Comparison of ENCODE assay signal across 10 cellular contexts in the genomic region with DNA sequence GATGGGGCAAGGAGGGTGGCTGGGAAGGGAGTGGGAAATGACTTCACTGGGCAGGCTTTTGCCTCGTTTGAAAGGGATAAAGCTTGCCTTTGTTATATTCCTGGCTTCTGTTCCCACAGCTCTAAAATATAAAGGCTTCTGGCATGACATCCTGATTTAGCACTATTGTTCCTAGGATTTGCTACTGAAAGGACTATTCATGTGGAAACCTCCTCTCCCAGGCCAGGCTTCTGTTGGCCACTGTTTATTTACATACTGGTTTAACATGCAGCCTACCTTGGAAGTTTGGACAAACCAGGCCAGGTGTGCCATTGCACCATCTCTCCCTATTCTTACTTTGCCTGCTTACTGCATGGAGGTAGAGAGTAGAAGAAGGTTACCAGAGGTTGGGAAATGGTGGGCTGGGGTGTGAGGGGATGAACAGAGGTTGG. TPM values are rescaled to one million over a fixed set of nuclear protein-coding genes. Genes with fewer than 3 reads are reported as not detected.
DNase-seq lines count a peak whose midpoint lies in the region; ATAC-seq, FAIRE-seq and TF ChIP-seq lines count a peak whose summit lies in the region.
"Had no signal": no experiment of that assay in that cellular context is flagged by ENCODE, and none has a peak within 500 bp of the region (broad histone marks: within the 10 kb centered on the region; RNA-seq: fewer than 3 reads in every experiment).

No MANE protein-coding gene starts in this region.

- no peak for TF ChIP-seq POLR2A in vagina (IDR thresholded peaks at IDR 0.05)

- no peak overlapping the region for H3K4me3 ChIP-seq in right atrium auricular region
- no peak overlapping the region for H3K4me3 ChIP-seq in vagina
- H3K4me3 ChIP-seq in kidney (ENCODE audit: low read length in 2 of 2), result no peak overlapping the region

- no peak overlapping the region for H3K4me3 Mint-ChIP-seq in stimulated activated naive CD8-positive, alpha-beta T cell treated with anti-CD3 and anti-CD28 coated beads, Interleukin-15, amount 100 ng/mL, for 72 hours

- no peak overlapping the region for H3K27ac Mint-ChIP-seq in stimulated activated naive CD8-positive, alpha-beta T cell treated with anti-CD3 and anti-CD28 coated beads, Interleukin-15, amount 100 ng/mL, for 72 hours

- no peaks in the 10 kb centered on the region for H3K27me3 ChIP-seq in right atrium auricular region
- no peaks in the 10 kb centered on the region for H3K27me3 ChIP-seq in vagina

- H3K4me1 ChIP-seq in right atrium auricular region (peaks cover 0 to 43% of the 10 kb centered on the region in 2 donors), vagina (peaks cover 33% of the 10 kb centered on the region), kidney (ENCODE audit: control insufficient read depth in 1 of 2, insufficient read depth in 1 of 2, low read depth in 1 of 2, low read length in 2 of 2) (peaks cover 15 to 26% of the 10 kb centered on the region in 2 donors)

- ATAC-seq in Right ventricle myocardium superior (ENCODE audit: poor library complexity), result no peak
- ATAC-seq in stimulated activated naive CD8-positive, alpha-beta T cell treated with anti-CD3 and anti-CD28 coated beads, Interleukin-15, amount 100 ng/mL, for 72 hours, result no peak
- ATAC-seq in GM18909 (IDR thresholded peaks at IDR 0.05; ENCODE audit: poor library complexity, unreplicated experiment), result no peak

- H3K36me3 ChIP-seq in right atrium auricular region (no peaks in the 10 kb centered on the region), vagina (no peaks in the 10 kb centered on the region), kidney (ENCODE audit: control insufficient read depth in 1 of 2, insufficient read depth in 2 of 2, low read length in 2 of 2) (no peaks in the 10 kb centered on the region)

- H3K27ac ChIP-seq in right atrium auricular region (peak overlapping the region; percentile 83 to 92), vagina (peak overlapping the region; percentile 81), kidney (ENCODE audit: low read depth in 2 of 2, low read length in 2 of 2) (no peak overlapping the region)

- no peaks in the 10 kb centered on the region for H3K9me3 Mint-ChIP-seq in stimulated activated naive CD8-positive, alpha-beta T cell treated with anti-CD3 and anti-CD28 coated beads, Interleukin-15, amount 100 ng/mL, for 72 hours

- intact Hi-C loops in Right ventricle myocardium superior (cut with DNase I) (no loop called here), vagina (cut with DNase I) (no loop called here), kidney (cut with DNase I) (no loop called here)

- FAIRE-seq in kidney (lab: Jason Lieb, UNC), result no peak
- FAIRE-seq: GM12892 had no signal

- H3K9me3 ChIP-seq in right atrium auricular region (no peaks in the 10 kb centered on the region), vagina (no peaks in the 10 kb centered on the region), kidney (ENCODE audit: control insufficient read depth in 1 of 2, low read length in 2 of 2) (no peaks in the 10 kb centered on the region)

- H3K27me3 Mint-ChIP-seq in stimulated activated naive CD8-positive, alpha-beta T cell treated with anti-CD3 and anti-CD28 coated beads, Interleukin-15, amount 100 ng/mL, for 72 hours, result peaks cover 26% of the 10 kb centered on the region

- H3K4me1 Mint-ChIP-seq in stimulated activated naive CD8-positive, alpha-beta T cell treated with anti-CD3 and anti-CD28 coated beads, Interleukin-15, amount 100 ng/mL, for 72 hours, result peaks cover 19% of the 10 kb centered on the region

- TF ChIP-seq CTCF in right atrium auricular region (IDR thresholded peaks at IDR 0.05), result no peak
- TF ChIP-seq CTCF in vagina (IDR thresholded peaks at IDR 0.05), result no peak
- no peak for TF ChIP-seq CTCF in kidney (IDR thresholded peaks at IDR 0.05; ENCODE audit: borderline replicate concordance, extremely low read depth, insufficient read depth)

- H3K9ac ChIP-seq in kidney (ENCODE audit: low read length in 2 of 2), result no peak overlapping the region

- DNase-seq in right atrium auricular region (ENCODE audit: low spot score) (no peak), Right ventricle myocardium superior (no peak), ecto neural progenitor cell (ENCODE audit: low spot score) (peak; percentile 71), lung microvascular endothelial cell (ENCODE audit: low read depth in 2 of 2) (peak; percentile 29 to 90), vagina (ENCODE audit: extremely low spot score in 2 of 2) (no peak), kidney (no peak)
- DNase-seq in stimulated activated naive CD8-positive, alpha-beta T cell treated with anti-CD3 and anti-CD28 coated beads, Interleukin-15, amount 100 ng/mL, for 72 hours, result no peak
- DNase-seq: stimulated activated CD4-positive, alpha-beta T cell treated with anti-CD3 and anti-CD28 coated beads, Interleukin-1b, Interleukin-23, amount 100 ng/mL, for 48 hours had no signal

RNA-seq across cellular contexts. Expression of a gene that starts 2.4 kb away (rescaled TPM):
- 10 to 100 TPM; 73.5 to 79.0 TPM for total RNA-seq in right atrium auricular region
- total RNA-seq in Right ventricle myocardium superior, result 49.6 TPM
- 10.7 and 19.8 TPM in 2 replicates for total RNA-seq in lung microvascular endothelial cell
- total RNA-seq in vagina, result 78.3 TPM
- total RNA-seq in kidney, result 65.4 TPM
- 24.3 TPM for polyA plus RNA-seq in kidney (ENCODE audit: insufficient read depth, low read depth, low replicate concordance)

Comparison
In these comparisons a context has a peak if more than half of its experiments do, and no peak if none do; other contexts are left out.
1. DNase-seq: peak in ecto neural progenitor cell (single experiment) and lung microvascular endothelial cell (2 of 2); none in right atrium auricular region (single experiment), Right ventricle myocardium superior (single experiment), vagina (0 of 2), kidney (single experiment) and stimulated activated naive CD8-positive, alpha-beta T cell treated with anti-CD3 and anti-CD28 coated beads, Interleukin-15, amount 100 ng/mL, for 72 hours (0 of 2).
2. H3K27ac ChIP-seq: peak in right atrium auricular region (2 of 2) and vagina (single experiment); none in kidney (0 of 2).